In the genomic region with DNA sequence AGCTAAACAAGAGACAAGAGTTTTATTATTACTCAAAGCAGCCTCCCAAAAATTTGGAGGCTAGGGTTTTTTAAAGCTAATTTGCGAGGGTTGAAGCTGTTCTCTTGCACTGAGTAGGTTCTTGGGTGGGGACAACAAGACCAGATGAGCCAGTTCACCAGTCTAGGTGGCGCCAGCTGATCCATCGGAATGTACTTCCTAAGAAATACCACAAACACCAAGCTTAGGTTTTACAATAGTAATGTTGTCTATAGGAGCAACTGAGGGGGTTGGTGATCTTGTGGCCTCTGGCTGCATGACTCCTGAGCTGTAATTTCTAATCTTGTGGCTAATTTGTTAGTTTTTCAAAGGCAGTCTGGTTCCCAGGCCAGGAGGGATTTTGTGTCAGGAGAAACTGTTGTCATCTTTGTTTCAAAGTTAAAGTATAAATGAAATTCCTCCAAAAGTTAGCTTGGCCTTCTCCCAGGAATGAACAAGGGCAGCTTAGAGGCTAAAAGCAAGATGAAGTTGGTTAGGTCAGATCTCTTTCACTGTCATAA, we compare ENCODE assay signal across 1 cellular context.
TF ChIP-seq lines count a peak whose summit lies in the region.

No MANE protein-coding gene starts in this region.

TF ChIP-seq in GM23338, 12 proteins besides CTCF, POLR2A, EP300 and RAD21 (continued from another document):
- TF ChIP-seq, protein P1, sequence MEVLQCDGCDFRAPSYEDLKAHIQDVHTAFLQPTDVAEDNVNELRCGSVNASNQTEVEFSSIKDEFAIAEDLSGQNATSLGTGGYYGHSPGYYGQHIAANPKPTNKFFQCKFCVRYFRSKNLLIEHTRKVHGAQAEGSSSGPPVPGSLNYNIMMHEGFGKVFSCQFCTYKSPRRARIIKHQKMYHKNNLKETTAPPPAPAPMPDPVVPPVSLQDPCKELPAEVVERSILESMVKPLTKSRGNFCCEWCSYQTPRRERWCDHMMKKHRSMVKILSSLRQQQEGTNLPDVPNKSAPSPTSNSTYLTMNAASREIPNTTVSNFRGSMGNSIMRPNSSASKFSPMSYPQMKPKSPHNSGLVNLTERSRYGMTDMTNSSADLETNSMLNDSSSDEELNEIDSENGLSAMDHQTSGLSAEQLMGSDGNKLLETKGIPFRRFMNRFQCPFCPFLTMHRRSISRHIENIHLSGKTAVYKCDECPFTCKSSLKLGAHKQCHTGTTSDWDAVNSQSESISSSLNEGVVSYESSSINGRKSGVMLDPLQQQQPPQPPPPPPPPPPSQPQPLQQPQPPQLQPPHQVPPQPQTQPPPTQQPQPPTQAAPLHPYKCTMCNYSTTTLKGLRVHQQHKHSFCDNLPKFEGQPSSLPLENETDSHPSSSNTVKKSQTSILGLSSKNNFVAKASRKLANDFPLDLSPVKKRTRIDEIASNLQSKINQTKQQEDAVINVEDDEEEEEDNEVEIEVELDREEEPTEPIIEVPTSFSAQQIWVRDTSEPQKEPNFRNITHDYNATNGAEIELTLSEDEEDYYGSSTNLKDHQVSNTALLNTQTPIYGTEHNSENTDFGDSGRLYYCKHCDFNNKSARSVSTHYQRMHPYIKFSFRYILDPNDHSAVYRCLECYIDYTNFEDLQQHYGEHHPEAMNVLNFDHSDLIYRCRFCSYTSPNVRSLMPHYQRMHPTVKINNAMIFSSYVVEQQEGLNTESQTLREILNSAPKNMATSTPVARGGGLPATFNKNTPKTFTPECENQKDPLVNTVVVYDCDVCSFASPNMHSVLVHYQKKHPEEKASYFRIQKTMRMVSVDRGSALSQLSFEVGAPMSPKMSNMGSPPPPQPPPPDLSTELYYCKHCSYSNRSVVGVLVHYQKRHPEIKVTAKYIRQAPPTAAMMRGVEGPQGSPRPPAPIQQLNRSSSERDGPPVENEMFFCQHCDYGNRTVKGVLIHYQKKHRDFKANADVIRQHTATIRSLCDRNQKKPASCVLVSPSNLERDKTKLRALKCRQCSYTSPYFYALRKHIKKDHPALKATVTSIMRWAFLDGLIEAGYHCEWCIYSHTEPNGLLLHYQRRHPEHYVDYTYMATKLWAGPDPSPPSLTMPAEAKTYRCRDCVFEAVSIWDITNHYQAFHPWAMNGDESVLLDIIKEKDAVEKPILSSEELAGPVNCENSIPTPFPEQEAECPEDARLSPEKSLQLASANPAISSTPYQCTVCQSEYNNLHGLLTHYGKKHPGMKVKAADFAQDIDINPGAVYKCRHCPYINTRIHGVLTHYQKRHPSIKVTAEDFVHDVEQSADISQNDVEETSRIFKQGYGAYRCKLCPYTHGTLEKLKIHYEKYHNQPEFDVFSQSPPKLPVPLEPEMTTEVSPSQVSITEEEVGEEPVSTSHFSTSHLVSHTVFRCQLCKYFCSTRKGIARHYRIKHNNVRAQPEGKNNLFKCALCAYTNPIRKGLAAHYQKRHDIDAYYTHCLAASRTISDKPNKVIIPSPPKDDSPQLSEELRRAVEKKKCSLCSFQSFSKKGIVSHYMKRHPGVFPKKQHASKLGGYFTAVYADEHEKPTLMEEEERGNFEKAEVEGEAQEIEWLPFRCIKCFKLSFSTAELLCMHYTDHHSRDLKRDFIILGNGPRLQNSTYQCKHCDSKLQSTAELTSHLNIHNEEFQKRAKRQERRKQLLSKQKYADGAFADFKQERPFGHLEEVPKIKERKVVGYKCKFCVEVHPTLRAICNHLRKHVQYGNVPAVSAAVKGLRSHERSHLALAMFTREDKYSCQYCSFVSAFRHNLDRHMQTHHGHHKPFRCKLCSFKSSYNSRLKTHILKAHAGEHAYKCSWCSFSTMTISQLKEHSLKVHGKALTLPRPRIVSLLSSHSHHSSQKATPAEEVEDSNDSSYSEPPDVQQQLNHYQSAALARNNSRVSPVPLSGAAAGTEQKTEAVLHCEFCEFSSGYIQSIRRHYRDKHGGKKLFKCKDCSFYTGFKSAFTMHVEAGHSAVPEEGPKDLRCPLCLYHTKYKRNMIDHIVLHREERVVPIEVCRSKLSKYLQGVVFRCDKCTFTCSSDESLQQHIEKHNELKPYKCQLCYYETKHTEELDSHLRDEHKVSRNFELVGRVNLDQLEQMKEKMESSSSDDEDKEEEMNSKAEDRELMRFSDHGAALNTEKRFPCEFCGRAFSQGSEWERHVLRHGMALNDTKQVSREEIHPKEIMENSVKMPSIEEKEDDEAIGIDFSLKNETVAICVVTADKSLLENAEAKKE (CRISPR knock-in tag; IDR thresholded peaks at IDR 0.05), result peak; percentile 56; the same call in 1 of the 2 replicates
- no peak for TF ChIP-seq NANOG (IDR thresholded peaks at IDR 0.05; ENCODE audit: borderline replicate concordance)
- TF ChIP-seq REST (IDR thresholded peaks at IDR 0.05; ENCODE audit: unreplicated experiment), result no peak
- TF ChIP-seq POLR2AphosphoS5 (IDR thresholded peaks at IDR 0.05; ENCODE audit: low read depth), result no peak
- no peak for TF ChIP-seq EZH2 (IDR thresholded peaks at IDR 0.05; ENCODE audit: low read depth, unreplicated experiment)
